In genomic region chr16:2515180-2515803, GRCh38 we compare ENCODE assay signal across 1 cellular context.
TF ChIP-seq lines count a peak whose summit lies in the region.

No MANE protein-coding gene starts in this region.

TF ChIP-seq in IMR-90, 13 proteins besides CTCF, POLR2A, EP300 and RAD21 (continued from another document):
- TF ChIP-seq ELK1 (IDR thresholded peaks at IDR 0.05; ENCODE audit: borderline replicate concordance, low read depth, low read length) (no peak), MAZ (IDR thresholded peaks at IDR 0.05; ENCODE audit: borderline replicate concordance, low read depth, low read length) (no peak), USF2 (IDR thresholded peaks at IDR 0.05; ENCODE audit: low read depth, low read length) (no peak), MXI1 (IDR thresholded peaks at IDR 0.05; ENCODE audit: borderline replicate concordance, low read depth, low read length) (no peak), RFX5 (IDR thresholded peaks at IDR 0.05; ENCODE audit: low read depth, low read length) (no peak), RCOR1 (IDR thresholded peaks at IDR 0.05; ENCODE audit: insufficient replicate concordance, low read length) (no peak), SMC3 (IDR thresholded peaks at IDR 0.05; ENCODE audit: low read depth, low read length) (no peak), NFE2L2 (IDR thresholded peaks at IDR 0.05; ENCODE audit: low read depth, low read length) (no peak), CHD1 (IDR thresholded peaks at IDR 0.05; ENCODE audit: low read depth, low read length) (no peak), FOS (IDR thresholded peaks at IDR 0.05; ENCODE audit: low read depth, low read length) (no peak), MAFK (IDR thresholded peaks at IDR 0.05; ENCODE audit: low read depth, low read length) (no peak)
TF ChIP-seq in IMR-90: peak in this region for 0.
